In the genomic region with DNA sequence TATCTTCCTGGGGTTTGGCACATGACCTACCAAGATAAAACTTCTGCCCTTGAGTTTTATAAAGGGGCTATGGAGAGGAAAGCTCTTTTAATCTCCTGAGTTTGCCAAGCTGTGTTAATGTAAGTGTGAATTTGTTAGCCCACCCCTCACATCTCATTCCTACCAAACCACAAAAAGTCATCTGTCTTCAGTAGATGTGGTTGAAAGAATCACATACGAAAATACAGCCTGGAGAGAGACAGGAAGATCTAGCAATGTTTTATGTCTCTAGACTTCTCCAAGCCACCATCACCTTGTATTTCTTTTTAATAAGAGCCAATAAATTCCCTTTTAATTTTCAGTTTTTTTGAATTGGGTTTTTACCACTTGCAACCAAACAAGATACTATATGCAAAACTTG, we compare ENCODE assay signal across 19 cellular contexts.
DNase-seq lines count a peak whose midpoint lies in the region; TF ChIP-seq lines count a peak whose summit lies in the region.
"Had no signal": no experiment of that assay in that cellular context is flagged by ENCODE, and none has a peak within 500 bp of the region (broad histone marks: within the 10 kb centered on the region; RNA-seq: fewer than 3 reads in every experiment).

No MANE protein-coding gene starts in this region.

- H3F3A ChIP-seq in OCI-LY1 (ENCODE audit: insufficient read depth, low read length) (no peaks in the 10 kb centered on the region), PC-9 (ENCODE audit: insufficient read depth, low read depth) (no peaks in the 10 kb centered on the region)

- H3K4me1 ChIP-seq in OCI-LY1 (ENCODE audit: insufficient read depth, low read length, severe bottlenecking) (peaks cover 59% of the 10 kb centered on the region), PC-9 (replicated peaks; ENCODE audit: insufficient read depth) (0 out of 2 replicates have a peak, but pooled peaks cover 12% of the 10 kb centered on the region)
- H3K4me1 ChIP-seq: BE2C, BLaER1, Caco-2 had no signal

- H3K36me3 ChIP-seq in OCI-LY1 (ENCODE audit: insufficient read depth, low read length) (no peaks in the 10 kb centered on the region), PC-9 (ENCODE audit: low read depth) (no peaks in the 10 kb centered on the region)
- H3K36me3 ChIP-seq: BE2C, BLaER1 had no signal

- TF ChIP-seq CTCF in OCI-LY1 (IDR thresholded peaks at IDR 0.05; ENCODE audit: low read length) (no peak), PC-9 (conservative IDR thresholded peaks at IDR 0.05) (no peak)

- DNase-seq in Jurkat, Clone E6-1 (ENCODE audit: low read depth, low spot score), result peak; percentile 63
- DNase-seq in COLO829 (ENCODE audit: low spot score), result no peak
- no peak for DNase-seq in NCI-H2081 (lab: John Stamatoyannopoulos, UW)
- no peak for DNase-seq in PC-9
- DNase-seq: 8988T; ACHN; BE2C; C1 segment of cervical spinal cord; Caco-2; Calu3; CD4-positive, alpha-beta memory T cell; CD4-positive, CD25-positive, alpha-beta regulatory T cell; CD8-positive, alpha-beta memory T cell; DMS79 treated with DMSO at 0.1 percent for 48 hours; EL; GDM1 had no signal

- no peaks in the 10 kb centered on the region for H3K9me2 ChIP-seq in OCI-LY1 (ENCODE audit: low read depth, low read length)
- H3K9me2 ChIP-seq in PC-9 (ENCODE audit: insufficient read depth), result no peaks in the 10 kb centered on the region

- intact Hi-C loops in PC-9 (cut with micrococcal nuclease; ENCODE audit: unreplicated experiment), result no loop called here

- no peak overlapping the region for H3K9ac ChIP-seq in OCI-LY1 (ENCODE audit: low read length)
- H3K9ac ChIP-seq: BLaER1 had no signal

- H3K27ac ChIP-seq in OCI-LY1 (ENCODE audit: low read depth, low read length, poor library complexity, severe bottlenecking) (peak overlapping the region; percentile 20), PC-9 (no peak overlapping the region)
- H3K27ac ChIP-seq: BLaER1 had no signal

- H3K27me3 ChIP-seq in OCI-LY1 (ENCODE audit: insufficient read depth, low read length) (no peaks in the 10 kb centered on the region), PC-9 (ENCODE audit: insufficient read depth, low read depth) (no peaks in the 10 kb centered on the region)
- H3K27me3 ChIP-seq: BE2C, BLaER1 had no signal

- POLR2A ChIA-PET in PC-9 (lab: Charles Lee; ENCODE audit: unreplicated experiment), result no interaction called here

- H3K4me2 ChIP-seq in OCI-LY1 (ENCODE audit: low read length) (no peak overlapping the region), PC-9 (no peak overlapping the region)
- H3K4me2 ChIP-seq: BLaER1 had no signal

- H4K20me1 ChIP-seq in OCI-LY1 (ENCODE audit: insufficient read depth, low read length) (no peaks in the 10 kb centered on the region), PC-9 (ENCODE audit: insufficient read depth) (no peaks in the 10 kb centered on the region)
- H4K20me1 ChIP-seq: BLaER1 had no signal

- H3K79me2 ChIP-seq in OCI-LY1 (ENCODE audit: insufficient read depth, low read length), result no peaks in the 10 kb centered on the region
- H3K79me2 ChIP-seq in PC-9 (ENCODE audit: low read depth), result no peaks in the 10 kb centered on the region

- no TSS peak for BruUV-seq in PC-9 (replicated peaks; lab: Mats Ljungman, UMichigan)

- CTCF ChIA-PET in PC-9 (lab: Charles Lee), result no interaction called here

- H2AFZ ChIP-seq in OCI-LY1 (ENCODE audit: low read length) (no peak overlapping the region), PC-9 (no peak overlapping the region)

- H3K4me3 ChIP-seq in Jurkat, Clone E6-1 (ENCODE audit: low read length), result no peak overlapping the region
- H3K4me3 ChIP-seq in OCI-LY1 (ENCODE audit: low read depth, low read length, poor library complexity, severe bottlenecking) (no peak overlapping the region), PC-9 (no peak overlapping the region)
- H3K4me3 ChIP-seq: BLaER1, GM12878 had no signal

- no peaks in the 10 kb centered on the region for H3K9me3 ChIP-seq in OCI-LY1 (ENCODE audit: low read length)
- H3K9me3 ChIP-seq in PC-9 (ENCODE audit: insufficient read depth, low read depth), result no peaks in the 10 kb centered on the region
- H3K9me3 ChIP-seq: BE2C, BLaER1, Caco-2 had no signal
